18 cellular contexts compared by ENCODE assay signal in genomic region chr7:50805425-50806130, GRCh38. TPM values are rescaled to one million over a fixed set of nuclear protein-coding genes. Genes with fewer than 3 reads are reported as not detected.
DNase-seq lines count a peak whose midpoint lies in the region; ATAC-seq lines count a peak whose summit lies in the region.
"Had no signal": no experiment of that assay in that cellular context is flagged by ENCODE, and none has a peak within 500 bp of the region (broad histone marks: within the 10 kb centered on the region; RNA-seq: fewer than 3 reads in every experiment).

No MANE protein-coding gene starts in this region.

- DNase-seq in COLO668 (lab: John Stamatoyannopoulos, UW; ENCODE audit: unreplicated experiment) (peak; percentile 54), NCI-H345 treated with DMSO at 0.1 percent for 48 hours (lab: John Stamatoyannopoulos, UW; ENCODE audit: unreplicated experiment) (peak; percentile 81), dermis microvascular lymphatic vessel endothelial cell (ENCODE audit: low read depth in 2 of 2) (peak; percentile 39 to 41), GM19238 (ENCODE audit: insufficient read length, low spot score) (no peak), AG08395 (ENCODE audit: low spot score) (no peak)
- DNase-seq: activated CD4-positive, alpha-beta T cell treated with anti-CD3 and anti-CD28 coated beads, Interleukin-2, amount 10 ng/mL, durations not matched to agents 7 days and 5 days; activated T-cell treated with anti-CD3 and anti-CD28 coated beads, Interleukin-2, amount 50 U/mL, for 1 hour; effector CD4-positive, alpha-beta T cell; GOT3; head of caudate nucleus; immature natural killer cell; NCI-H510A; ovary; sigmoid colon; substantia nigra had no signal

- ATAC-seq in GM18867 (IDR thresholded peaks at IDR 0.05; ENCODE audit: unreplicated experiment) (peak; percentile 50), HG03432 (IDR thresholded peaks at IDR 0.05; ENCODE audit: unreplicated experiment) (no peak), GM21367 (IDR thresholded peaks at IDR 0.05; ENCODE audit: unreplicated experiment) (no peak)

RNA-seq across cellular contexts. Expression of gene GRB10, which starts 22.9 kb away (rescaled TPM):
- 97.2 and 98.5 TPM in 2 replicates for total RNA-seq in dermis microvascular lymphatic vessel endothelial cell

Comparison
In these comparisons a context has a peak if more than half of its experiments do, and no peak if none do; other contexts are left out.
1. DNase-seq: peak in COLO668 (single experiment), NCI-H345 treated with DMSO at 0.1 percent for 48 hours (single experiment) and dermis microvascular lymphatic vessel endothelial cell (2 of 2); none in GM19238 (single experiment) and AG08395 (single experiment).